ENCODE assay signal across 8 cellular contexts in genomic region chr20:34302723-34303528, GRCh38. TPM values are rescaled to one million over a fixed set of nuclear protein-coding genes. Genes with fewer than 3 reads are reported as not detected.
DNase-seq lines count a peak whose midpoint lies in the region; ATAC-seq and TF ChIP-seq lines count a peak whose summit lies in the region.

AHCY (minus strand) TSS chr20:34303355; CDS start chr20:34303270, 85 bp downstream.

- peak within 1 kb of the TSS; percentile 83 for H3K4me3 ChIP-seq in GM12864 (ENCODE audit: low read depth, low read length)
- H3K4me3 ChIP-seq in cardiac muscle cell = peak within 1 kb of the TSS; percentile 93
- H3K4me3 ChIP-seq in trophoblast cell (ENCODE audit: low read depth, low read length) = peak within 1 kb of the TSS; percentile 85
- peak within 1 kb of the TSS; percentile 70 to 89 (median 80) for H3K4me3 ChIP-seq in transverse colon

- H2AFZ ChIP-seq in trophoblast cell (ENCODE audit: insufficient read depth, low read length, poor library complexity) = peak within 1 kb of the TSS; percentile 91

- no peaks in the 10 kb centered on the region for H3K27me3 Mint-ChIP-seq in activated naive CD8-positive, alpha-beta T cell treated with anti-CD3 and anti-CD28 coated beads, Interleukin-2, amount 50 U/mL, for 24 hours

- H3K9me3 ChIP-seq in cardiac muscle cell (ENCODE audit: low read depth) (no peaks in the 10 kb centered on the region), trophoblast cell (ENCODE audit: insufficient read depth, low read depth, low read length) (no peaks in the 10 kb centered on the region), transverse colon (no peaks in the 10 kb centered on the region)

- TF ChIP-seq CTCF in GM12864 (IDR thresholded peaks at IDR 0.05; ENCODE audit: low read depth, low read length, missing control alignments) (no peak), cardiac muscle cell (IDR thresholded peaks at IDR 0.05; ENCODE audit: low read depth, low read length) (no peak), transverse colon (IDR thresholded peaks at IDR 0.05) (peak in 1 of 5 experiments; percentile 15)

- intact Hi-C loops in transverse colon (cut with DNase I; ENCODE audit: low total_unique reads) = no loop called here

- H3K36me3 ChIP-seq in cardiac muscle cell (no peaks in the 10 kb centered on the region), trophoblast cell (ENCODE audit: control insufficient read depth in 1 of 2, insufficient read depth in 2 of 2, low read length in 2 of 2) (no peaks in the 10 kb centered on the region), transverse colon (no peaks in the 10 kb centered on the region)

- peaks cover 6% of the 10 kb centered on the region for H3K79me1 ChIP-seq in trophoblast cell (ENCODE audit: low read length)

- peaks cover 26% of the 10 kb centered on the region for H3K4me1 Mint-ChIP-seq in activated naive CD8-positive, alpha-beta T cell treated with anti-CD3 and anti-CD28 coated beads, Interleukin-2, amount 50 U/mL, for 24 hours

- H2BK5ac ChIP-seq in trophoblast cell (ENCODE audit: low read depth, low read length, poor library complexity) = peak within 1 kb of the TSS; percentile 91

- no peak within 1 kb of the TSS for H3K4me3 Mint-ChIP-seq in activated naive CD8-positive, alpha-beta T cell treated with anti-CD3 and anti-CD28 coated beads, Interleukin-2, amount 50 U/mL, for 24 hours

- H2BK12ac ChIP-seq in trophoblast cell (ENCODE audit: low read length) = no peak within 1 kb of the TSS

- in situ Hi-C loops in transverse colon (cut with MboI; ENCODE audit: low pct_ligation_motif_present in 1 of 4, low pct_unique_long_range_greater_than_20kb in 1 of 4, low sequenced_read_pairs in 3 of 4) = loop anchor here (25.0 kb wide), 4 partner anchors 184 to 459 kb away; partner anchors contain the start of genes DYNLRB1 (in 2 of the 4) and TP53INP2 (in 1 of the 4)

- H3K4me1 ChIP-seq in cardiac muscle cell (ENCODE audit: low read depth) = peaks cover 18% of the 10 kb centered on the region
- H3K4me1 ChIP-seq in trophoblast cell (ENCODE audit: control insufficient read depth in 1 of 2, insufficient read depth in 2 of 2, low read length in 2 of 2) = peaks cover 0 to 7% of the 10 kb centered on the region in 2 experiments
- peaks cover 13 to 25% (median 15%) of the 10 kb centered on the region in 4 donors for H3K4me1 ChIP-seq in transverse colon

- WGBS in trophoblast cell (ENCODE audit: extremely low coverage, insufficient coverage, insufficient read length) = no CpG with 5 or more reads among the region's 79 CpGs
- 1% methylated on average over 53 of the region's 79 CpGs; no CpG with 5 or more reads in 1 of the 2 donors for WGBS in transverse colon (ENCODE audit: low coverage in 1 of 2), 2 donors

- peak; percentile 88 for DNase-seq in GM12864 (ENCODE audit: low read depth)
- peak; percentile 96 to 99 (median 98) for DNase-seq in NCI-H1417 (lab: John Stamatoyannopoulos, UW)
- DNase-seq in SW 1271 (lab: John Stamatoyannopoulos, UW) = peak; percentile 100
- DNase-seq in activated naive CD8-positive, alpha-beta T cell treated with anti-CD3 and anti-CD28 coated beads, Interleukin-2, amount 50 U/mL, for 24 hours = peak; percentile 96
- DNase-seq in cardiac muscle cell (ENCODE audit: low read depth in 1 of 2, low spot score in 1 of 2) = peak; percentile 97 to 98
- DNase-seq in trophoblast cell = peak; percentile 99 to 100
- peak; percentile 98 for DNase-seq in transverse colon

- peak within 1 kb of the TSS; percentile 92 for H3K14ac ChIP-seq in trophoblast cell (ENCODE audit: low read length)

- H3K27me3 ChIP-seq in cardiac muscle cell (no peaks in the 10 kb centered on the region), trophoblast cell (ENCODE audit: insufficient read depth, low read length) (no peaks in the 10 kb centered on the region), transverse colon (no peaks in the 10 kb centered on the region)

- H4K91ac ChIP-seq in trophoblast cell (ENCODE audit: low read depth, low read length) = peak within 1 kb of the TSS; percentile 87

- H3K36me3 Mint-ChIP-seq in activated naive CD8-positive, alpha-beta T cell treated with anti-CD3 and anti-CD28 coated beads, Interleukin-2, amount 50 U/mL, for 24 hours (ENCODE audit: low read depth) = peaks cover 14% of the 10 kb centered on the region

- peak within 1 kb of the TSS; percentile 74 for H3K4ac ChIP-seq in trophoblast cell (ENCODE audit: low read depth, low read length)

- no peak within 1 kb of the TSS for H3K23ac ChIP-seq in trophoblast cell (ENCODE audit: low read length)

- peak; percentile 89 for ATAC-seq in HG02759 (IDR thresholded peaks at IDR 0.05; ENCODE audit: unreplicated experiment)
- ATAC-seq in activated naive CD8-positive, alpha-beta T cell treated with anti-CD3 and anti-CD28 coated beads, Interleukin-2, amount 50 U/mL, for 24 hours = peak; percentile 96

- peak within 1 kb of the TSS; percentile 93 for H3K18ac ChIP-seq in trophoblast cell (ENCODE audit: low read length)

- peak within 1 kb of the TSS; percentile 92 for H3K4me2 ChIP-seq in trophoblast cell (ENCODE audit: low read length)

- peak within 1 kb of the TSS; percentile 89 for H3K9ac ChIP-seq in trophoblast cell (ENCODE audit: low read length)

- peak within 1 kb of the TSS; percentile 91 for H3K27ac Mint-ChIP-seq in activated naive CD8-positive, alpha-beta T cell treated with anti-CD3 and anti-CD28 coated beads, Interleukin-2, amount 50 U/mL, for 24 hours

- peak within 1 kb of the TSS; percentile 62 for H2BK120ac ChIP-seq in trophoblast cell (ENCODE audit: insufficient read depth, low read length, poor library complexity)

- peak within 1 kb of the TSS; percentile 83 for H2AK5ac ChIP-seq in trophoblast cell (ENCODE audit: low read length)

- peaks cover 11% of the 10 kb centered on the region for H3K79me2 ChIP-seq in trophoblast cell (ENCODE audit: control insufficient read depth, insufficient read depth, low read length, poor library complexity)

- no peaks in the 10 kb centered on the region for H3K9me3 Mint-ChIP-seq in activated naive CD8-positive, alpha-beta T cell treated with anti-CD3 and anti-CD28 coated beads, Interleukin-2, amount 50 U/mL, for 24 hours

- TF ChIP-seq POLR2A in transverse colon (IDR thresholded peaks at IDR 0.05) = peak; percentile 72

- peak within 1 kb of the TSS; percentile 89 for H4K8ac ChIP-seq in trophoblast cell (ENCODE audit: low read depth, low read length)

- H4K12ac ChIP-seq in trophoblast cell (ENCODE audit: low read depth, low read length) = peak within 1 kb of the TSS; percentile 96

- peak within 1 kb of the TSS; percentile 93 for H3K27ac ChIP-seq in cardiac muscle cell
- H3K27ac ChIP-seq in trophoblast cell (ENCODE audit: low read depth, low read length) = peak within 1 kb of the TSS; percentile 95
- peak within 1 kb of the TSS; percentile 92 to 98 (median 96) for H3K27ac ChIP-seq in transverse colon

- no peak for TF ChIP-seq EP300 in transverse colon (IDR thresholded peaks at IDR 0.05; ENCODE audit: low read depth)

RNA-seq across cellular contexts. Expression of gene AHCY, which starts in this region (rescaled TPM):
- 229 and 263 TPM in 2 replicates for total RNA-seq in cardiac muscle cell
- polyA plus RNA-seq in cardiac muscle cell = 115 and 159 TPM in 2 replicates
- polyA plus RNA-seq in trophoblast cell (2013) = 100 and 105 TPM in 2 replicates
- 10 to 100 TPM; 23.9 to 71.6 (median 63.8) TPM for total RNA-seq in transverse colon

Comparison
In these comparisons a context has a peak if more than half of its experiments do, and no peak if none do; other contexts are left out.
1. Peak in every context shown above with its lines: DNase-seq, ATAC-seq, H3K4me3 ChIP-seq and H3K27ac ChIP-seq.